Comparison of ENCODE assay signal across 20 cellular contexts in the genomic region with DNA sequence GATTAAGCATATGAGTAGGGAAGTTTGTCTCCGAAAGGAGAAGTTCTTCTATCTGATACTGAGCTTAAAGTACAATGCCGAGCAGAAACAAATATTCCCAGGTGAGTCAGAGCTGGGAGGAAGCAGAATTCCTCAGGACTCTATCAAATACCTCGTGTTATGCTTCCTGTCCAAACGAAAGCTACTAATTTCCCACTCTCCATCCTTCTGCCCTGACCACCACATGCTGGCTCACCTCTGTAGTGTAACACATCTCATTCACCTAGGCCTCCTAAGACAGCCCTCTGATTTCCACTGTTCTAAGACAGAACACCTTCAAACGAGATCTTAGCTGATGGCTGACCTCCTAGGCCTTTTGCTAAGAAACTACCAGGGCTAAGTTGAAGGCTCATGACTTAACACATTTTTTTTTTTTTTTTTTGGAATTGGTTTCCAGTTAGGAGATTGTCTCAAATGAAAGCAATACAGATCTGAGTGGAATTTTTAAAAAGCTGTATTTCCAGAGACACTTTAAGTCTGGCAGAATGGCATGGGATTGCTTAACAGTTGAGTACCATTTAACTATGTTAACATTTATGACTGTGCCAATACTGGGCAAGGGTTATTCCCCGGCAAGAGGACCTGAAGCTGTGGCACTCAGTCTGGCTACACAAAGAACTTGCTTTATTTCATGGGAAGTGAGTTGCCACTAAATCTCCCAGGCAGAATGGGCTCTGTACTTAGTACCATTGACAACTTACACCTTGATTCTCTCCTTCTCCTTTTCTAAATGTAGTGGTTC.
DNase-seq lines count a peak whose midpoint lies in the region; ATAC-seq, FAIRE-seq and TF ChIP-seq lines count a peak whose summit lies in the region.
"Had no signal": no experiment of that assay in that cellular context is flagged by ENCODE, and none has a peak within 500 bp of the region (broad histone marks: within the 10 kb centered on the region; RNA-seq: fewer than 3 reads in every experiment).

No MANE protein-coding gene starts in this region.

- H4K20me1 ChIP-seq in HepG2 (ENCODE audit: insufficient read depth, low read length) = no peaks in the 10 kb centered on the region

- H3K4me1 ChIP-seq in liver (ENCODE audit: control insufficient read depth in 4 of 4, insufficient read depth in 4 of 4, low read length in 3 of 4) (peaks cover 0 to 9% (median 0%) of the 10 kb centered on the region in 4 donors), HepG2 (ENCODE audit: insufficient read depth, low read length) (no peaks in the 10 kb centered on the region)
- H3K4me1 ChIP-seq: esophagus muscularis mucosa had no signal

- H3K9ac ChIP-seq in liver (ENCODE audit: low read depth in 1 of 2, low read length in 2 of 2) = no peak overlapping the region
- H3K9ac ChIP-seq in HepG2 (ENCODE audit: insufficient read depth, low read depth, low read length) = no peak overlapping the region

- TF ChIP-seq CTCF in liver (IDR thresholded peaks at IDR 0.05; ENCODE audit: low read depth, low read length, missing input control) (no peak), HepG2 (CRISPR knock-in tag; IDR thresholded peaks at IDR 0.05) (no peak), bronchial epithelial cell (IDR thresholded peaks at IDR 0.05; ENCODE audit: insufficient read depth, low read length, severe bottlenecking) (no peak)

- H3K27me3 ChIP-seq in liver (ENCODE audit: control insufficient read depth in 4 of 4, insufficient read depth in 4 of 4, low read length in 3 of 4) = no peaks in the 10 kb centered on the region
- no peaks in the 10 kb centered on the region for H3K27me3 ChIP-seq in HepG2 (ENCODE audit: control insufficient read depth in 1 of 2, insufficient read depth in 2 of 2, low read length in 2 of 2)
- H3K27me3 ChIP-seq in bronchial epithelial cell (ENCODE audit: control insufficient read depth, insufficient read depth, low read length) = no peaks in the 10 kb centered on the region
- H3K27me3 ChIP-seq: esophagus muscularis mucosa, SJCRH30 had no signal

- TF ChIP-seq POLR2A in HepG2 (IDR thresholded peaks at IDR 0.05; ENCODE audit: insufficient read depth in 1 of 2, low read depth in 2 of 2, low read length in 2 of 2) = no peak

- H3K4me3 ChIP-seq in liver (ENCODE audit: low read depth in 1 of 3, low read length in 3 of 3) (no peak overlapping the region), HepG2 (replicated peaks in 1 of 3; ENCODE audit: insufficient read depth in 1 of 3, low read depth in 2 of 3, low read length in 3 of 3) (no peak overlapping the region), bronchial epithelial cell (ENCODE audit: low read depth, low read length) (no peak overlapping the region)
- H3K4me3 ChIP-seq: A549, esophagus muscularis mucosa, SJCRH30 had no signal

- ATAC-seq in HepG2 (no peak), left lobe of liver (peak; percentile 96), HG03159 (IDR thresholded peaks at IDR 0.05; ENCODE audit: unreplicated experiment) (no peak), SK-N-SH treated with all-trans-retinoic acid at 6 μM for 48 hours (no peak), HG03135 (IDR thresholded peaks at IDR 0.05; ENCODE audit: unreplicated experiment) (no peak)
- ATAC-seq: A549; effector memory CD8-positive, alpha-beta T cell had no signal

- FAIRE-seq in HepG2 (lab: Jason Lieb, UNC) = no peak
- no peak for FAIRE-seq in bronchial epithelial cell (lab: Jason Lieb, UNC)
- FAIRE-seq: A549 had no signal

- no peak overlapping the region for H2AFZ ChIP-seq in HepG2 (ENCODE audit: low read length)

- CTCF ChIA-PET in HepG2 (lab: Yijun Ruan, JAX; ENCODE audit: low intra/inter-chr PET ratio, low total read pairs) = no interaction called here

- H3K4me2 ChIP-seq in HepG2 (ENCODE audit: low read depth, low read length) = no peak overlapping the region
- H3K4me2 ChIP-seq: A549 had no signal

- TF ChIP-seq EP300 in HepG2 (IDR thresholded peaks at IDR 0.05; ENCODE audit: low read depth in 2 of 2, low read length in 2 of 2) = no peak
- no peak for TF ChIP-seq EP300 in HepG2 (CRISPR knock-in tag; IDR thresholded peaks at IDR 0.05; ENCODE audit: borderline replicate concordance)

- 72% methylated on average over 6 of the region's 6 CpGs for WGBS in liver
- WGBS in HepG2 (ENCODE audit: low lambda C conversion rate) = 42% methylated on average over 6 of the region's 6 CpGs

- no peaks in the 10 kb centered on the region for H3K36me3 ChIP-seq in liver (ENCODE audit: control insufficient read depth in 4 of 4, insufficient read depth in 3 of 4, low read depth in 1 of 4, low read length in 3 of 4)
- H3K36me3 ChIP-seq in HepG2 (replicated peaks in 1 of 2; ENCODE audit: control insufficient read depth in 1 of 2, insufficient read depth in 2 of 2, low read length in 2 of 2) = no peaks in the 10 kb centered on the region
- no peaks in the 10 kb centered on the region for H3K36me3 ChIP-seq in bronchial epithelial cell (ENCODE audit: control insufficient read depth, insufficient read depth, low read length)
- H3K36me3 ChIP-seq: esophagus muscularis mucosa, SJCRH30 had no signal

- DNase-seq in HepG2 (ENCODE audit: low spot score) (no peak), bronchial epithelial cell (ENCODE audit: low read depth) (peak; percentile 55), left lobe of liver (ENCODE audit: low spot score) (peak; percentile 53), NCI-H510A treated with DMSO at 0.1 percent for 48 hours (lab: John Stamatoyannopoulos, UW) (no peak)
- DNase-seq: activated CD4-positive, alpha-beta memory T cell treated with anti-CD3 and anti-CD28 coated beads, Interleukin-2, amount 10 ng/mL, durations not matched to agents 7 days and 5 days; activated CD4-positive, CD25-positive, alpha-beta regulatory T cell treated with anti-CD3 and anti-CD28 coated beads, Interleukin-2, amount 50 U/mL, for 72 hours; activated naive CD8-positive, alpha-beta T cell treated with anti-CD3 and anti-CD28 coated beads for 36 hours; effector memory CD8-positive, alpha-beta T cell; H9; NCI-H1105 treated with DMSO at 0.1 percent for 48 hours; NCI-H2081; SJCRH30; stimulated activated CD8-positive, alpha-beta memory T cell treated with anti-CD3 and anti-CD28 coated beads, Interleukin-4, amount 100 ng/mL, for 48 hours; T-helper 1 cell had no signal

- TF ChIP-seq RAD21 in liver (IDR thresholded peaks at IDR 0.05) (no peak), HepG2 (CRISPR knock-in tag; IDR thresholded peaks at IDR 0.05) (no peak)

- POLR2A ChIA-PET in HepG2 (lab: Yijun Ruan, JAX) = no interaction called here

- BruUV-seq in HepG2 (replicated peaks; lab: Mats Ljungman, UMichigan) = no TSS peak

- in situ Hi-C loops in HepG2 (cut with HindIII; ENCODE audit: extremely low pct_ligation_motif_present, low pct_unique_long_range_greater_than_20kb) = no loop called here

- intact Hi-C loops in HepG2 (cut with micrococcal nuclease; ENCODE audit: unreplicated experiment) = no loop called here

- no peak overlapping the region for H3K27ac ChIP-seq in liver (ENCODE audit: low read depth in 1 of 2, low read length in 2 of 2)
- H3K27ac ChIP-seq in HepG2 (ENCODE audit: extremely low read length, insufficient read depth, low read length) = no peak overlapping the region
- H3K27ac ChIP-seq: esophagus muscularis mucosa, SJCRH30 had no signal

- H3K79me2 ChIP-seq in HepG2 (ENCODE audit: insufficient read depth, low read length) = no peaks in the 10 kb centered on the region

- no peaks in the 10 kb centered on the region for H3K9me3 ChIP-seq in liver (ENCODE audit: control insufficient read depth in 4 of 4, low read length in 3 of 4)
- peaks cover 29% of the 10 kb centered on the region for H3K9me3 ChIP-seq in HepG2 (ENCODE audit: low read length)
- H3K9me3 ChIP-seq: A549, esophagus muscularis mucosa, SJCRH30 had no signal

TF ChIP-seq in liver, 16 proteins besides CTCF, POLR2A, EP300 and RAD21 (continues in another document):
- TF ChIP-seq, protein P1, sequence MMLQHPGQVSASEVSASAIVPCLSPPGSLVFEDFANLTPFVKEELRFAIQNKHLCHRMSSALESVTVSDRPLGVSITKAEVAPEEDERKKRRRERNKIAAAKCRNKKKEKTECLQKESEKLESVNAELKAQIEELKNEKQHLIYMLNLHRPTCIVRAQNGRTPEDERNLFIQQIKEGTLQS (IDR thresholded peaks at IDR 0.05) = no peak
- TF ChIP-seq JUND (IDR thresholded peaks at IDR 0.05) (peak in 1 of 2 donors; percentile 17), RXRA (IDR thresholded peaks at IDR 0.05) (peak; percentile 48 to 53), HNF4G (IDR thresholded peaks at IDR 0.05) (no peak), HNF4A (conservative IDR thresholded peaks at IDR 0.05) (peak; percentile 38 to 39)
- TF ChIP-seq, protein P2, sequence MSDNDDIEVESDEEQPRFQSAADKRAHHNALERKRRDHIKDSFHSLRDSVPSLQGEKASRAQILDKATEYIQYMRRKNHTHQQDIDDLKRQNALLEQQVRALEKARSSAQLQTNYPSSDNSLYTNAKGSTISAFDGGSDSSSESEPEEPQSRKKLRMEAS (IDR thresholded peaks at IDR 0.05) = no peak

TF ChIP-seq in HepG2, 621 proteins besides CTCF, POLR2A, EP300 and RAD21:
- TF ChIP-seq PHB2 (IDR thresholded peaks at IDR 0.05; ENCODE audit: partially characterized antibody) = no peak
- TF ChIP-seq KAT7 (CRISPR knock-in tag; IDR thresholded peaks at IDR 0.05; ENCODE audit: borderline replicate concordance) = no peak
- TF ChIP-seq, protein P3, sequence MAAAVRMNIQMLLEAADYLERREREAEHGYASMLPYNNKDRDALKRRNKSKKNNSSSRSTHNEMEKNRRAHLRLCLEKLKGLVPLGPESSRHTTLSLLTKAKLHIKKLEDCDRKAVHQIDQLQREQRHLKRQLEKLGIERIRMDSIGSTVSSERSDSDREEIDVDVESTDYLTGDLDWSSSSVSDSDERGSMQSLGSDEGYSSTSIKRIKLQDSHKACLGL (CRISPR knock-in tag; IDR thresholded peaks at IDR 0.05) = no peak
- TF ChIP-seq DPF2 (CRISPR knock-in tag; IDR thresholded peaks at IDR 0.05; ENCODE audit: borderline replicate concordance, low read depth) = no peak
TF ChIP-seq in HepG2: peak in this region for 0.

TF ChIP-seq in SK-N-SH treated with all-trans-retinoic acid at 6 μM for 48 hours, 23 proteins besides CTCF, POLR2A, EP300 and RAD21:
- TF ChIP-seq BACH2 (CRISPR knock-in tag; IDR thresholded peaks at IDR 0.05; ENCODE audit: borderline replicate concordance) = no peak
- TF ChIP-seq ISL1 (CRISPR knock-in tag; IDR thresholded peaks at IDR 0.05) = no peak

Comparison
In these comparisons a context has a peak if more than half of its experiments do, and no peak if none do; other contexts are left out.
1. DNase-seq: peak in bronchial epithelial cell (single experiment) and left lobe of liver (single experiment); none in HepG2 (single experiment) and NCI-H510A treated with DMSO at 0.1 percent for 48 hours (single experiment).